ENCODE assay signal across 27 cellular contexts in genomic region chr3:14595561-14595960, GRCh38. TPM values are rescaled to one million over a fixed set of nuclear protein-coding genes. Genes with fewer than 3 reads are reported as not detected.
"Had no signal": no experiment of that assay in that cellular context is flagged by ENCODE, and none has a peak within 500 bp of the region (broad histone marks: within the 10 kb centered on the region; RNA-seq: fewer than 3 reads in every experiment).

No MANE protein-coding gene starts in this region.

- H3K4me3 ChIP-seq: colonic mucosa, esophagus squamous epithelium, gastrocnemius medialis, heart right ventricle, left ventricle myocardium inferior, lower lobe of right lung, mucosa of descending colon had no signal

- H3K27ac ChIP-seq: colonic mucosa, epithelial cell of prostate, esophagus squamous epithelium, gastrocnemius medialis, heart right ventricle, left ventricle myocardium inferior, lower lobe of right lung had no signal

- H3K36me3 ChIP-seq: colonic mucosa, esophagus squamous epithelium, gastrocnemius medialis, heart right ventricle, left ventricle myocardium inferior, lower lobe of right lung had no signal

- H3K4me1 ChIP-seq: colonic mucosa, esophagus squamous epithelium, gastrocnemius medialis, heart right ventricle, left ventricle myocardium inferior, lower lobe of right lung had no signal

- DNase-seq: colonic mucosa; cortex of kidney; effector CD8-positive, alpha-beta T cell; effector memory CD8-positive, alpha-beta T cell; endodermal cell; erythroblast; esophagus squamous epithelium; foreskin fibroblast; foreskin melanocyte; gastrocnemius medialis; glutamatergic neuron; head of caudate nucleus; heart right ventricle; hippocampal formation; islet precursor cell; kidney; kidney glomerular epithelial cell; left colon; left ventricle myocardium inferior; lower lobe of right lung; mesenchymal stem cell; mucosa of descending colon had no signal

- ATAC-seq: effector memory CD8-positive, alpha-beta T cell; esophagus mucosa; gastrocnemius medialis; heart right ventricle; left colon; left lobe of liver; lower lobe of right lung; mucosa of descending colon had no signal

- H3K27me3 ChIP-seq: colonic mucosa had no signal

- H3K9me3 ChIP-seq: colonic mucosa, esophagus squamous epithelium, gastrocnemius medialis, heart right ventricle, left ventricle myocardium inferior, lower lobe of right lung, mucosa of descending colon had no signal

RNA-seq across cellular contexts. Expression of gene GRIP2, which starts 55.4 kb away (rescaled TPM):
- total RNA-seq: dermis microvascular lymphatic vessel endothelial cell, lung microvascular endothelial cell had no signal
